8 cellular contexts compared by ENCODE assay signal in the genomic region with DNA sequence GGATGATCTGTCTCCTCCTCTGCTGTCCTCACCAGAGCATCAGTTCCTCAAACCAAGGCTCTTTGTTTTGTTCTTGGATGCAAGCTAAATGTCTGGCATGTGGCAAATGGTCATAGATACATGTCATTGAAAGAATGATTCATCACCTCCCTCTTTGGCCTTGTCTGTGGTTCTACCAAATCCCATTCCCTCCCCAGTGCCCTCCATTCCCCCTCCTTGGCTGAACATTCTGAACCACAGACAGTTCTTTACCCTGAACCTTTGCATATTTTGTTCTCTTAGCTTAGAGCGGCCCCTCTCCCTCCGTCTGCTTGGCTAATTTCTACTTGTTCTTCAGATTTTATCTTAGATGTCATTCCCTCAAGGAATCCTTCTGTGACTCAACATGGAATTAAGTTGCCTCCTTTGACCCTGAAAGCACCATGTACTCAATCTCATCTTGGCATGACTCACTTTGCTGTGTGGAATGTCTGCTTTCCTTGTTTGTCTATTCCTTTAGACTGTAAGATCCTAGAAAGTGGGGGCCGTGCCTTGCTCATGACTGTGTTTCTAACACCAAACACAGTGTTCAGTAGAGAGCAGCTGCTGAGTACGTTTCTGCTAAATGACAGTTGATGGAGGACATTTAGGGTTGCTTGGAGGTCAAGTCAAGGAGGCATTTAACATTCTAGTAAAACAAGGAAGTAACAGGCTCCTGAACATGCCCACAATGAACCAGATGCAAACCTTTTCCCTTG. TPM values are rescaled to one million over a fixed set of nuclear protein-coding genes. Genes with fewer than 3 reads are reported as not detected.
DNase-seq lines count a peak whose midpoint lies in the region; ATAC-seq lines count a peak whose summit lies in the region.

No MANE protein-coding gene starts in this region.

- H3K4me3 ChIP-seq in CD4-positive, alpha-beta memory T cell (ENCODE audit: low read length in 2 of 2): peak overlapping the region in 1 of 2 donors; percentile 16
- no peak overlapping the region for H3K4me3 ChIP-seq in neuronal stem cell (ENCODE audit: low read length in 2 of 2)
- H3K4me3 ChIP-seq in HAP-1: no peak overlapping the region

- no peak overlapping the region for H3K4me2 ChIP-seq in neuronal stem cell (ENCODE audit: insufficient read depth, low read length, poor library complexity, severe bottlenecking)

- no peak overlapping the region for H2BK12ac ChIP-seq in neuronal stem cell (ENCODE audit: low read length)

- H3K27ac ChIP-seq in CD4-positive, alpha-beta memory T cell (ENCODE audit: low read depth, low read length): peak overlapping the region; percentile 6
- no peak overlapping the region for H3K27ac ChIP-seq in neuronal stem cell (replicated peaks; ENCODE audit: low read length)

- POLR2A ChIA-PET in CD4-positive, alpha-beta memory T cell (lab: Charles Lee; ENCODE audit: partially characterized antibody): interaction anchor here (0.7 to 3.5 kb wide), 11 partner anchors 9 to 371 kb away, joined by 3 to 19 read pairs (median 3); a partner anchor contains a TSS

- CTCF ChIA-PET in CD4-positive, alpha-beta memory T cell (lab: Charles Lee; ENCODE audit: partially characterized antibody): interaction anchor here (1.5 kb wide), 1 partner anchor 9 kb away, joined by 3 read pairs; no protein-coding TSS in a partner anchor

- no peak overlapping the region for H3K14ac ChIP-seq in neuronal stem cell (ENCODE audit: low read length)

- no peak overlapping the region for H3K9ac ChIP-seq in neuronal stem cell (ENCODE audit: low read depth, low read length, poor library complexity)

- peaks cover 72% of the 10 kb centered on the region for H3K4me1 ChIP-seq in CD4-positive, alpha-beta memory T cell (ENCODE audit: insufficient read depth, low read length)
- H3K4me1 ChIP-seq in neuronal stem cell (ENCODE audit: control insufficient read depth in 2 of 2, insufficient read depth in 1 of 2, low read depth in 1 of 2, low read length in 2 of 2) (peaks cover 12 to 14% of the 10 kb centered on the region in 2 donors), HAP-1 (peaks cover 12% of the 10 kb centered on the region)

- H4K91ac ChIP-seq in neuronal stem cell (ENCODE audit: low read depth, low read length, poor library complexity): no peak overlapping the region

- H3K27me3 Mint-ChIP-seq in CD4-positive, alpha-beta memory T cell: no peaks in the 10 kb centered on the region

- no peaks in the 10 kb centered on the region for H3K79me1 ChIP-seq in neuronal stem cell (ENCODE audit: low read depth, low read length)

- H3K4me3 Mint-ChIP-seq in CD4-positive, alpha-beta memory T cell: peak overlapping the region; percentile 26 to 73 (median 54)

- H2AFZ ChIP-seq in neuronal stem cell (ENCODE audit: low read length): peak overlapping the region; percentile 14

- H3K9me3 ChIP-seq in CD4-positive, alpha-beta memory T cell (ENCODE audit: control insufficient read depth in 1 of 2, low read length in 2 of 2): no peaks in the 10 kb centered on the region
- no peaks in the 10 kb centered on the region for H3K9me3 ChIP-seq in neuronal stem cell (replicated peaks in 1 of 2; ENCODE audit: control insufficient read depth in 2 of 2, insufficient read depth in 1 of 2, low read depth in 1 of 2, low read length in 2 of 2)
- no peaks in the 10 kb centered on the region for H3K9me3 ChIP-seq in HAP-1

- peak overlapping the region; percentile 83 to 95 (median 88) for H3K27ac Mint-ChIP-seq in CD4-positive, alpha-beta memory T cell

- peaks cover 30 to 41% of the 10 kb centered on the region in 2 donors for H3K36me3 Mint-ChIP-seq in CD4-positive, alpha-beta memory T cell

- no peaks in the 10 kb centered on the region for H3K27me3 ChIP-seq in CD4-positive, alpha-beta memory T cell (ENCODE audit: insufficient read depth, low read length)
- H3K27me3 ChIP-seq in neuronal stem cell (ENCODE audit: control insufficient read depth in 3 of 3, insufficient read depth in 3 of 3, low read depth in 1 of 3, low read length in 3 of 3) (no peaks in the 10 kb centered on the region), HAP-1 (ENCODE audit: low read depth) (no peaks in the 10 kb centered on the region)

- H3K4ac ChIP-seq in neuronal stem cell (ENCODE audit: low read length): no peak overlapping the region

- H2BK15ac ChIP-seq in neuronal stem cell (ENCODE audit: low read length): no peak overlapping the region

- H2BK120ac ChIP-seq in neuronal stem cell (ENCODE audit: low read depth, low read length): no peak overlapping the region

- no peak overlapping the region for H3K23ac ChIP-seq in neuronal stem cell (ENCODE audit: low read depth, low read length, poor library complexity)

- intact Hi-C loops in CD4-positive, alpha-beta memory T cell (cut with micrococcal nuclease): loop anchor here (1.0 to 5.0 kb wide), 6 partner anchors 8 to 371 kb away; a partner anchor contains a TSS

- H3K4me1 Mint-ChIP-seq in CD4-positive, alpha-beta memory T cell: peaks cover 49 to 72% (median 62%) of the 10 kb centered on the region in 4 donors

- in situ Hi-C loops in HAP-1 (cut with MboI; ENCODE audit: low sequenced_read_pairs): no loop called here

- DNase-seq in CD4-positive, alpha-beta memory T cell: no peak
- DNase-seq in NCI-H460 (ENCODE audit: extremely low read depth, low read depth): peak; percentile 24
- DNase-seq in dermis blood vessel endothelial cell: peak; percentile 85
- DNase-seq in neuronal stem cell (ENCODE audit: low spot score): no peak
- DNase-seq in HAP-1 (ENCODE audit: low spot score in 2 of 2): no peak

- H2AK5ac ChIP-seq in neuronal stem cell (ENCODE audit: low read depth, low read length): no peak overlapping the region

- H2BK5ac ChIP-seq in neuronal stem cell (ENCODE audit: low read length): no peak overlapping the region

- peaks cover 0 to 5% (median 0%) of the 10 kb centered on the region in 8 donors for H3K9me3 Mint-ChIP-seq in CD4-positive, alpha-beta memory T cell

- no CpG with 5 or more reads among the region's 4 CpGs for WGBS in neuronal stem cell (ENCODE audit: extremely low coverage in 2 of 2, insufficient read length in 2 of 2, insufficient replicate concordance in 1 of 2), 2 donors

- H4K8ac ChIP-seq in neuronal stem cell (ENCODE audit: low read depth, low read length): no peak overlapping the region

- peaks cover 31% of the 10 kb centered on the region for H3K36me3 ChIP-seq in CD4-positive, alpha-beta memory T cell (ENCODE audit: insufficient read depth, low read length)
- H3K36me3 ChIP-seq in neuronal stem cell (replicated peaks in 1 of 2; ENCODE audit: control insufficient read depth in 2 of 2, insufficient read depth in 2 of 2, low read length in 2 of 2): no peaks in the 10 kb centered on the region
- H3K36me3 ChIP-seq in HAP-1 (replicated peaks): no peaks in the 10 kb centered on the region

- no peak overlapping the region for H3K18ac ChIP-seq in neuronal stem cell (ENCODE audit: low read length)

- ATAC-seq in HG03039 (IDR thresholded peaks at IDR 0.05; ENCODE audit: unreplicated experiment) (no peak), HG03139 (IDR thresholded peaks at IDR 0.05; ENCODE audit: unreplicated experiment) (no peak), HG03520 (IDR thresholded peaks at IDR 0.05; ENCODE audit: unreplicated experiment) (no peak)

RNA-seq across cellular contexts. Expression of a gene that starts 8.1 kb away (rescaled TPM):
- total RNA-seq in CD4-positive, alpha-beta memory T cell: 10 to 100 TPM; 53.7 to 54.0 TPM
- 100 to 1,000 TPM; 377 to 569 TPM for polyA plus RNA-seq in CD4-positive, alpha-beta memory T cell
- total RNA-seq in NCI-H460 (2014; rRNA removed; shearing (Covaris generic)): not detected in 2 replicates
- polyA plus RNA-seq in NCI-H460 (2014; cell fraction: nucleus; rRNA removed): not detected in 2 replicates
- 0.14 and 0.34 TPM in 2 replicates for total RNA-seq in dermis blood vessel endothelial cell
- 0.10 TPM for polyA plus RNA-seq in neuronal stem cell (2013, experiment 1 of 2)
- not detected for polyA plus RNA-seq in neuronal stem cell (2013, experiment 2 of 2)

Comparison
In these comparisons a context has a peak if more than half of its experiments do, and no peak if none do; other contexts are left out.
1. DNase-seq: peak in NCI-H460 (single experiment) and dermis blood vessel endothelial cell (single experiment); none in CD4-positive, alpha-beta memory T cell (0 of 5), neuronal stem cell (single experiment) and HAP-1 (0 of 2).
2. RNA of a gene that starts 8.1 kb away (total RNA-seq): 53.7 to 54.0 TPM in CD4-positive, alpha-beta memory T cell; 0.14 to 0.34 TPM in dermis blood vessel endothelial cell and not detected in NCI-H460; every median in the first group is over 10 times any median in the second.